ENCODE assay signal across 8 cellular contexts in the genomic region with DNA sequence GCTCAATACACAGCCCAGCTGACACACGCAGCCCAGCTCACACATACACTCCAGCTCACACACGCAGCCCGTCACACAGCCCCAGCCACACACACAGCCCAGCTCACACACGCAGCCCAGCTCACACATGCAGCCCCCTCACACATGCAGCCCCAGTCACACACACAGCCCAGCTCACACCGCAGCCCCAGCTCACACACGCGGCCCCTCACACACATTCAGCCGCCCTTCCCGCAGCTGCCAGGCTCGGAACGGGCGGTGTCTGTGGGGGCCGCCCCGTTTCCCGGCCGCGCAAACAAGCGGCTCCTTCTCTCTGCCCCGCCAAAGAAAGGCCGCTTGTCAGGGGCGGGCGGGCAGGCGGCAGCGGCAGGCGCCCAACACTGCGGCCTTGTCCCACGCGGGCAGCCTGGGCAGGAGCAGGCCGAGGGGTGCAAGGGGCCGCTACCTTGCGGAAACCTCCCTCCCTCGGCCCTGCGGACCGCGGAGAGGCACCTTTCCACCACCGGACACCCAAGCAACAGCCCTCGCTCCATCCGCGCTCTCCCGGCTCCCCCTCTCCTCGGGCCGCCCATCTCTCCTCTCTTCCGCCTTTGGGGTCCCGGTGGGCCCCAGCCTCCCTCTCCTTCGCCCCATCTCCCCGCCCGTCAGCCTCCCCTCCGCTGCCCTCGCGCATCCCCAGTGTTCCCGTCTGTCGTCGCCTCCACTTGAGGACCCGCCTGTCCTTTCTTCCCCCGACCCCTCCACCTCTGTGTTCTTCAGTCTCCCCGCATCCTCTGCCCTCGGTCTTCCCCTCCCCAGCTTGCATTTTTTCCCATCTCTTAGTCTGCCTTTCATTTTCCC. TPM values are rescaled to one million over a fixed set of nuclear protein-coding genes. Genes with fewer than 3 reads are reported as not detected.
A peak's percentile ranks its signal among the peaks of the same experiment; 100 is the strongest.
DNase-seq lines count a peak whose midpoint lies in the region; ATAC-seq, FAIRE-seq and TF ChIP-seq lines count a peak whose summit lies in the region.

No MANE protein-coding gene starts in this region.

- H3K36me3 ChIP-seq in osteoblast (ENCODE audit: insufficient read depth, low read length), result peaks cover 14% of the 10 kb centered on the region

- FAIRE-seq in HTR-8/SVneo (lab: Jason Lieb, UNC), result no peak

- peaks cover 54% of the 10 kb centered on the region for H3K79me2 ChIP-seq in osteoblast (ENCODE audit: insufficient read depth, low read length)

- H3K4me3 ChIP-seq in fibroblast of mammary gland (ENCODE audit: control insufficient read depth, low read depth, low read length), result peak overlapping the region; percentile 90
- H3K4me3 ChIP-seq in osteoblast (ENCODE audit: insufficient read depth, low read length), result peak overlapping the region; percentile 88

- H3K4me1 ChIP-seq in osteoblast (ENCODE audit: insufficient read depth, low read length), result peaks cover 59% of the 10 kb centered on the region

- H4K20me1 ChIP-seq in osteoblast (ENCODE audit: insufficient read depth, low read length), result no peaks in the 10 kb centered on the region

- peak; percentile 53 for DNase-seq in EH (ENCODE audit: low read depth)
- DNase-seq in activated CD8-positive, alpha-beta memory T cell treated with anti-CD3 and anti-CD28 coated beads for 24 hours, result peak; percentile 78
- DNase-seq in fibroblast of mammary gland (ENCODE audit: low read depth), result no peak
- DNase-seq in osteoblast (ENCODE audit: insufficient read length, low spot score, missing footprints), result no peak
- no peak for DNase-seq in HTR-8/SVneo (ENCODE audit: insufficient read length, low spot score)
- no peak for DNase-seq in NCI-H2196 (lab: John Stamatoyannopoulos, UW; ENCODE audit: unreplicated experiment)
- no peak for DNase-seq in NOMO-1 treated with DMSO at 0.1 percent for 48 hours (lab: John Stamatoyannopoulos, UW; ENCODE audit: unreplicated experiment)

- peak overlapping the region; percentile 35 for H2AFZ ChIP-seq in osteoblast (ENCODE audit: low read length)

- H3K27ac ChIP-seq in osteoblast (ENCODE audit: low read depth, low read length), result peak overlapping the region; percentile 99

- TF ChIP-seq CTCF in fibroblast of mammary gland (conservative IDR thresholded peaks at IDR 0.05; ENCODE audit: control insufficient read depth, insufficient read depth, low read depth, low read length), result no peak
- no peak for TF ChIP-seq CTCF in osteoblast (IDR thresholded peaks at IDR 0.05; ENCODE audit: extremely low read depth, low read depth, low read length)

- peak overlapping the region; percentile 86 for H3K4me2 ChIP-seq in osteoblast (ENCODE audit: insufficient read depth, low read length)

- no peak for ATAC-seq in HG02885 (IDR thresholded peaks at IDR 0.05; ENCODE audit: poor library complexity, unreplicated experiment)

- H3K27me3 ChIP-seq in osteoblast (ENCODE audit: insufficient read depth, low read length), result no peaks in the 10 kb centered on the region

- H3K9me3 ChIP-seq in osteoblast (ENCODE audit: low read depth, low read length), result no peaks in the 10 kb centered on the region

RNA-seq across cellular contexts. Expression of a gene that starts 2.2 kb away (rescaled TPM):
- total RNA-seq in osteoblast, result 86.9 and 96.3 TPM in 2 replicates

RNA-seq across cellular contexts. Expression of a gene that starts 37.4 kb away (rescaled TPM):
- 162 and 172 TPM in 2 replicates for total RNA-seq in osteoblast

RNA-seq across cellular contexts. Expression of a gene that starts 43.9 kb away (rescaled TPM):
- total RNA-seq in osteoblast, result 31.8 and 37.7 TPM in 2 replicates

Comparison
In these comparisons a context has a peak if more than half of its experiments do, and no peak if none do; other contexts are left out.
1. DNase-seq: peak in EH (single experiment) and activated CD8-positive, alpha-beta memory T cell treated with anti-CD3 and anti-CD28 coated beads for 24 hours (single experiment); none in fibroblast of mammary gland (single experiment), osteoblast (single experiment), HTR-8/SVneo (single experiment), NCI-H2196 (single experiment) and NOMO-1 treated with DMSO at 0.1 percent for 48 hours (single experiment).